Comparison of ENCODE assay signal across 6 cellular contexts in the genomic region with DNA sequence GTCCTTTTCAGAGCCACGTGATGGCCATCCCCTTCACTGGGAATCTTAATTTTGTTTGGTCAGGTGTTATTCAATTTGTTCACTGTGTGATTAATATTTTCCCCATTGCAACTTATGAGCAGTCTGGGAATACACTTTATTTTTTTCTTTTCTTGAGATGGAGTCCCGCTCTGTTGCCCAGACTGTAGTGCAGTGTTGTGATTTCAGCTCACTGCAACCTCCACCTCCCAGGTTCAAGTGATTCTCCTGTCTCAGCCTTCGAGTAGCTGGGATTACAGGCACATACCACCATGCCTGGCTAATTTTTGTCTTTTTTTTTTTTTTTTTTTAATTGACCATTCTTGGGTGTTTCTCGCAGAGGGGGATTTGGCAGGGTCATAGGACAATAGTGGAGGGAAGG. TPM values are rescaled to one million over a fixed set of nuclear protein-coding genes. Genes with fewer than 3 reads are reported as not detected.
DNase-seq lines count a peak whose midpoint lies in the region; ATAC-seq and TF ChIP-seq lines count a peak whose summit lies in the region.
"Not testable (repeated sequence)": the region's sequence is repeated elsewhere in the genome, so short reads cannot be mapped to it uniquely, and the experiment has no call there.
"Had no signal": no experiment of that assay in that cellular context is flagged by ENCODE, and none has a peak within 500 bp of the region (broad histone marks: within the 10 kb centered on the region; RNA-seq: fewer than 3 reads in every experiment).

No MANE protein-coding gene starts in this region.

- not testable (repeated sequence) for H3K4me3 ChIP-seq in left lung; thyroid gland (replicated peaks in 1 of 3)

- not testable (repeated sequence) for H3K4me1 ChIP-seq in left lung, thyroid gland

- H3K36me3 ChIP-seq in left lung (peaks cover 0 to 82% of the 10 kb centered on the region in 2 donors), thyroid gland (peaks cover 20 to 48% of the 10 kb centered on the region in 2 donors)

- H3K9me3 ChIP-seq in left lung, thyroid gland: not testable (repeated sequence)

- not testable (repeated sequence) for H3K27me3 ChIP-seq in left lung, thyroid gland

- peak; percentile 29 for ATAC-seq in left lung

- not testable (repeated sequence) for H3K27ac ChIP-seq in left lung
- peak overlapping the region; percentile 49 to 63 (median 57) for H3K27ac ChIP-seq in thyroid gland

- 25 to 64% methylated on average over 4 of the region's 4 CpGs for WGBS in thyroid gland, 2 donors

- not testable (repeated sequence) for H3K4me1 Mint-ChIP-seq in chondrocyte (ENCODE audit: low read depth); glutamatergic neuron (ENCODE audit: low read depth, unreplicated experiment)

- peaks cover 22% of the 10 kb centered on the region for H3K36me3 Mint-ChIP-seq in chondrocyte (ENCODE audit: low read depth)
- H3K36me3 Mint-ChIP-seq in glutamatergic neuron (ENCODE audit: unreplicated experiment), result peaks cover 17% of the 10 kb centered on the region

- not testable (repeated sequence) for H3K4me3 Mint-ChIP-seq in chondrocyte (ENCODE audit: unreplicated experiment)
- H3K4me3 Mint-ChIP-seq in glutamatergic neuron (ENCODE audit: unreplicated experiment), result peak overlapping the region; percentile 46

- not testable (repeated sequence) for H3K27ac Mint-ChIP-seq in chondrocyte (ENCODE audit: unreplicated experiment)
- H3K27ac Mint-ChIP-seq in glutamatergic neuron (ENCODE audit: unreplicated experiment), result peak overlapping the region; percentile 75

- not testable (repeated sequence) for H3K9me3 Mint-ChIP-seq in chondrocyte (ENCODE audit: low read depth); glutamatergic neuron (ENCODE audit: unreplicated experiment)

- DNase-seq in chondrocyte (ENCODE audit: low spot score) (peak; percentile 4), posterior vena cava (ENCODE audit: low spot score) (peak; percentile 14), thyroid gland (peak; percentile 45 to 60)
- not testable (repeated sequence) for DNase-seq in glutamatergic neuron, left lung

- TF ChIP-seq CTCF in chondrocyte (IDR thresholded peaks at IDR 0.05); glutamatergic neuron (IDR thresholded peaks at IDR 0.05; ENCODE audit: partially characterized antibody, unreplicated experiment); left lung (IDR thresholded peaks at IDR 0.05); thyroid gland (IDR thresholded peaks at IDR 0.05): not testable (repeated sequence)

- not testable (repeated sequence) for TF ChIP-seq POLR2A in thyroid gland (IDR thresholded peaks at IDR 0.05)

- intact Hi-C loops in left lung (cut with DNase I); posterior vena cava (cut with DNase I); thyroid gland (cut with DNase I): not testable (repeated sequence)

- H3K27me3 Mint-ChIP-seq in chondrocyte (ENCODE audit: low read depth); glutamatergic neuron (ENCODE audit: unreplicated experiment): not testable (repeated sequence)

RNA-seq across cellular contexts. Expression of gene DDIT3, which starts 13.8 kb away (rescaled TPM):
- total RNA-seq in chondrocyte (9.6 to 79.1 TPM (median 79.0 TPM) in 3 replicates), glutamatergic neuron (ENCODE audit: unreplicated experiment) (70.9 TPM), left lung (10 to 100 TPM; 18.3 to 27.2 TPM), posterior vena cava (10 to 100 TPM; 34.0 to 43.8 TPM), thyroid gland (10 to 100 TPM; 44.5 to 71.3 (median 53.8) TPM)

RNA-seq across cellular contexts. Expression of gene MBD6, which starts 16.1 kb away (rescaled TPM):
- total RNA-seq in chondrocyte, result 66.9 to 86.5 TPM (median 78.4 TPM) in 3 replicates
- 108 TPM for total RNA-seq in glutamatergic neuron (ENCODE audit: unreplicated experiment)
- 100 to 1,000 TPM in 1 of 2 donors, 10 to 100 TPM in 1; 69.1 to 111 TPM for total RNA-seq in left lung
- 10 to 100 TPM; 46.5 to 49.1 TPM for total RNA-seq in posterior vena cava
- total RNA-seq in thyroid gland, result 10 to 100 TPM; 18.9 to 59.7 (median 51.9) TPM

RNA-seq across cellular contexts. Expression of gene MARS1, which starts 18.7 kb away (rescaled TPM):
- total RNA-seq in chondrocyte (176 to 350 TPM (median 331 TPM) in 3 replicates), glutamatergic neuron (ENCODE audit: unreplicated experiment) (870 TPM), left lung (100 to 1,000 TPM; 113 to 168 TPM), posterior vena cava (100 to 1,000 TPM; 135 to 142 TPM), thyroid gland (100 to 1,000 TPM in 2 of 4 donors, 10 to 100 TPM in 2; 55.2 to 173 (median 97.8) TPM)

RNA-seq across cellular contexts. Expression of gene ARHGAP9, which starts 26.9 kb away (rescaled TPM):
- total RNA-seq in chondrocyte (2.9 to 3.1 TPM in 2 of 3 replicates, not detected in the other), glutamatergic neuron (ENCODE audit: unreplicated experiment) (52.0 TPM), left lung (100 to 1,000 TPM in 1 of 2 donors, 10 to 100 TPM in 1; 24.2 to 125 TPM), posterior vena cava (10 to 100 TPM; 12.7 to 20.7 TPM), thyroid gland (1 to 10 TPM; 3.2 to 6.3 (median 4.6) TPM)
- total RNA-seq: Calu3 had no signal

RNA-seq across cellular contexts. Expression of gene DCTN2, which starts 40.5 kb away (rescaled TPM):
- total RNA-seq in chondrocyte, result 104 to 117 TPM (median 112 TPM) in 3 replicates
- total RNA-seq in glutamatergic neuron (ENCODE audit: unreplicated experiment), result 484 TPM
- total RNA-seq in left lung, result 100 to 1,000 TPM; 104 to 111 TPM
- total RNA-seq in posterior vena cava, result 100 to 1,000 TPM in 1 of 2 donors, 10 to 100 TPM in 1; 90.6 to 104 TPM
- 100 to 1,000 TPM; 164 to 199 (median 193) TPM for total RNA-seq in thyroid gland
